18 cellular contexts compared by ENCODE assay signal in genomic region chr11:61055776-61056175, GRCh38. TPM values are rescaled to one million over a fixed set of nuclear protein-coding genes. Genes with fewer than 3 reads are reported as not detected.
"Had no signal": no experiment of that assay in that cellular context is flagged by ENCODE, and none has a peak within 500 bp of the region (broad histone marks: within the 10 kb centered on the region; RNA-seq: fewer than 3 reads in every experiment).

No MANE protein-coding gene starts in this region.

- ATAC-seq: heart left ventricle, left lobe of liver, psoas muscle had no signal

- H3K27ac Mint-ChIP-seq: type B pancreatic cell had no signal

- H3K4me3 Mint-ChIP-seq: type B pancreatic cell had no signal

- H3K9me3 Mint-ChIP-seq: natural killer cell treated with Interleukin-12 subunit alpha and Interleukin-12 subunit beta and Interleukin-15 and Interleukin-18, amount 100 ng/mL, for 72 hours; type B pancreatic cell had no signal

- H3K36me3 Mint-ChIP-seq: natural killer cell treated with Interleukin-12 subunit alpha and Interleukin-12 subunit beta and Interleukin-15 and Interleukin-18, amount 100 ng/mL, for 72 hours; type B pancreatic cell had no signal

- DNase-seq: activated CD4-positive, CD25-positive, alpha-beta regulatory T cell; colonic mucosa; effector CD8-positive, alpha-beta T cell; heart left ventricle; mammary epithelial cell; nucleus accumbens; psoas muscle; Right ventricle myocardium superior; SK-N-SH; stimulated activated CD4-positive, alpha-beta T cell treated with anti-CD3 and anti-CD28 coated beads, Interleukin-2, amount 100 ng/mL, for 24 hours; stimulated activated naive CD4-positive, alpha-beta T cell had no signal

RNA-seq across cellular contexts. Expression of gene CD5, which starts 46.5 kb away (rescaled TPM):
- total RNA-seq: astrocyte, cardiac muscle cell, fibroblast of lung, frontal cortex, mammary epithelial cell, Right ventricle myocardium superior had no signal
